1 cellular context compared by ENCODE assay signal in genomic region chr12:79908366-79908765, GRCh38.
TF ChIP-seq lines count a peak whose summit lies in the region.

No MANE protein-coding gene starts in this region.

TF ChIP-seq in GM12878, 131 proteins besides CTCF, POLR2A, EP300 and RAD21:
- no peak for TF ChIP-seq RBBP5 (conservative IDR thresholded peaks at IDR 0.05)
- TF ChIP-seq ZBTB33 (IDR thresholded peaks at IDR 0.05), result no peak
- no peak for TF ChIP-seq HDAC2 (IDR thresholded peaks at IDR 0.05)
- peak; percentile 23; the same call in 1 of the 2 replicates for TF ChIP-seq JUNB (IDR thresholded peaks at IDR 0.05)
- no peak for TF ChIP-seq LARP7 (IDR thresholded peaks at IDR 0.05)
- no peak for TF ChIP-seq MAX (IDR thresholded peaks at IDR 0.05; ENCODE audit: low read depth, low read length)
- TF ChIP-seq RFX5 (IDR thresholded peaks at IDR 0.05; ENCODE audit: low read depth, low read length), result no peak
TF ChIP-seq in GM12878: peak in this region for 1.
